In the genomic region with DNA sequence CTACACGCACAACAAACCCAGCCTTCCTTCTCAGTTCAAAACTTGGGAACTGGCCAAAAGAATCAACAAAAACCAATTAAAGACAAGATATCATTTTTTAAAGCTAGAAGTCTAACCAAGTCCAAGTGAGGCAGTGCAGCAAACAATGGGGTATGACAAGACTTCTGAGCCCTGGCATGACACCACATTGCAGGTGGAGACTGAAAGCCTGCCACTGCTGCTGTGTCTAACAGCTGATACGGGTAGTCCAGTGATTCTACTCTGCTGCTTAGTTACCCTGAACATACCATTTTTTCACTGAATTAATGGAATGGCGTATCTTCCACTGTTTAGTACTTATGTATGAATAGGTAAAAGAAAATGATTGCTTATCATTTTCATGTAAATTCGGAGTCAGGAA, we compare ENCODE assay signal across 1 cellular context.
TF ChIP-seq lines count a peak whose summit lies in the region.

No MANE protein-coding gene starts in this region.

TF ChIP-seq in HepG2, 621 proteins besides CTCF, POLR2A, EP300 and RAD21 (continued from another document):
- TF ChIP-seq ZNF670 (CRISPR knock-in tag; IDR thresholded peaks at IDR 0.05; ENCODE audit: borderline replicate concordance) (no peak), BORCS8-MEF2B (CRISPR knock-in tag; IDR thresholded peaks at IDR 0.05) (no peak), ARNTL (CRISPR knock-in tag; IDR thresholded peaks at IDR 0.05) (no peak), ZNF841 (CRISPR knock-in tag; IDR thresholded peaks at IDR 0.05; ENCODE audit: borderline replicate concordance) (no peak), ETV5 (CRISPR knock-in tag; IDR thresholded peaks at IDR 0.05; ENCODE audit: borderline replicate concordance) (no peak), ZC3H13 (CRISPR knock-in tag; IDR thresholded peaks at IDR 0.05) (no peak), RORA (CRISPR knock-in tag; IDR thresholded peaks at IDR 0.05) (no peak)
- TF ChIP-seq, protein P1, sequence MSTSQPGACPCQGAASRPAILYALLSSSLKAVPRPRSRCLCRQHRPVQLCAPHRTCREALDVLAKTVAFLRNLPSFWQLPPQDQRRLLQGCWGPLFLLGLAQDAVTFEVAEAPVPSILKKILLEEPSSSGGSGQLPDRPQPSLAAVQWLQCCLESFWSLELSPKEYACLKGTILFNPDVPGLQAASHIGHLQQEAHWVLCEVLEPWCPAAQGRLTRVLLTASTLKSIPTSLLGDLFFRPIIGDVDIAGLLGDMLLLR (CRISPR knock-in tag; IDR thresholded peaks at IDR 0.05), result no peak
- TF ChIP-seq, protein P2, sequence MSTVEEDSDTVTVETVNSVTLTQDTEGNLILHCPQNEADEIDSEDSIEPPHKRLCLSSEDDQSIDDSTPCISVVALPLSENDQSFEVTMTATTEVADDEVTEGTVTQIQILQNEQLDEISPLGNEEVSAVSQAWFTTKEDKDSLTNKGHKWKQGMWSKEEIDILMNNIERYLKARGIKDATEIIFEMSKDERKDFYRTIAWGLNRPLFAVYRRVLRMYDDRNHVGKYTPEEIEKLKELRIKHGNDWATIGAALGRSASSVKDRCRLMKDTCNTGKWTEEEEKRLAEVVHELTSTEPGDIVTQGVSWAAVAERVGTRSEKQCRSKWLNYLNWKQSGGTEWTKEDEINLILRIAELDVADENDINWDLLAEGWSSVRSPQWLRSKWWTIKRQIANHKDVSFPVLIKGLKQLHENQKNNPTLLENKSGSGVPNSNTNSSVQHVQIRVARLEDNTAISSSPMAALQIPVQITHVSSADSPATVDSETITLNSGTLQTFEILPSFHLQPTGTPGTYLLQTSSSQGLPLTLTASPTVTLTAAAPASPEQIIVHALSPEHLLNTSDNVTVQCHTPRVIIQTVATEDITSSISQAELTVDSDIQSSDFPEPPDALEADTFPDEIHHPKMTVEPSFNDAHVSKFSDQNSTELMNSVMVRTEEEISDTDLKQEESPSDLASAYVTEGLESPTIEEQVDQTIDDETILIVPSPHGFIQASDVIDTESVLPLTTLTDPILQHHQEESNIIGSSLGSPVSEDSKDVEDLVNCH (CRISPR knock-in tag; IDR thresholded peaks at IDR 0.05), result no peak
- TF ChIP-seq, protein P3, sequence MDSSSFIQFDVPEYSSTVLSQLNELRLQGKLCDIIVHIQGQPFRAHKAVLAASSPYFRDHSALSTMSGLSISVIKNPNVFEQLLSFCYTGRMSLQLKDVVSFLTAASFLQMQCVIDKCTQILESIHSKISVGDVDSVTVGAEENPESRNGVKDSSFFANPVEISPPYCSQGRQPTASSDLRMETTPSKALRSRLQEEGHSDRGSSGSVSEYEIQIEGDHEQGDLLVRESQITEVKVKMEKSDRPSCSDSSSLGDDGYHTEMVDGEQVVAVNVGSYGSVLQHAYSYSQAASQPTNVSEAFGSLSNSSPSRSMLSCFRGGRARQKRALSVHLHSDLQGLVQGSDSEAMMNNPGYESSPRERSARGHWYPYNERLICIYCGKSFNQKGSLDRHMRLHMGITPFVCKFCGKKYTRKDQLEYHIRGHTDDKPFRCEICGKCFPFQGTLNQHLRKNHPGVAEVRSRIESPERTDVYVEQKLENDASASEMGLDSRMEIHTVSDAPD (CRISPR knock-in tag; IDR thresholded peaks at IDR 0.05), result no peak
